ENCODE assay signal across 8 cellular contexts in genomic region chr11:693415-693831, GRCh38. TPM values are rescaled to one million over a fixed set of nuclear protein-coding genes. Genes with fewer than 3 reads are reported as not detected.
A peak's percentile ranks its signal among the peaks of the same experiment; 100 is the strongest.
DNase-seq lines count a peak whose midpoint lies in the region; ATAC-seq, FAIRE-seq and TF ChIP-seq lines count a peak whose summit lies in the region.

No MANE protein-coding gene starts in this region.

- H3K4me3 ChIP-seq in AG09309 (ENCODE audit: control insufficient read depth, low read depth, low read length): peak overlapping the region; percentile 19

- TF ChIP-seq CTCF in AG09309 (IDR thresholded peaks at IDR 0.05; ENCODE audit: control insufficient read depth, insufficient read depth, low read depth, low read length, missing control alignments): no peak

- peak overlapping the region; percentile 83 for H3K4me3 Mint-ChIP-seq in memory B cell

- peak overlapping the region; percentile 81 to 95 for H3K27ac Mint-ChIP-seq in activated naive CD4-positive, alpha-beta T cell treated with anti-CD3 and anti-CD28 coated beads, Interleukin-2, amount 50 U/mL, for 72 hours
- peak overlapping the region; percentile 68 for H3K27ac Mint-ChIP-seq in memory B cell

- H3K27me3 Mint-ChIP-seq in memory B cell: no peaks in the 10 kb centered on the region

- no peak for ATAC-seq in activated naive CD4-positive, alpha-beta T cell treated with anti-CD3 and anti-CD28 coated beads, Interleukin-2, amount 50 U/mL, for 72 hours
- no peak for ATAC-seq in memory B cell (ENCODE audit: low read depth)

- H3K36me3 Mint-ChIP-seq in activated naive CD4-positive, alpha-beta T cell treated with anti-CD3 and anti-CD28 coated beads, Interleukin-2, amount 50 U/mL, for 72 hours: peaks cover 7 to 11% of the 10 kb centered on the region in 2 donors
- H3K36me3 Mint-ChIP-seq in memory B cell: peaks cover 3% of the 10 kb centered on the region

- no peak for DNase-seq in AG09309 (ENCODE audit: low read depth)
- DNase-seq in GM19239 (ENCODE audit: insufficient read length, low spot score): no peak
- DNase-seq in activated naive CD4-positive, alpha-beta T cell treated with anti-CD3 and anti-CD28 coated beads, Interleukin-2, amount 50 U/mL, for 72 hours (ENCODE audit: low spot score in 2 of 2): no peak
- DNase-seq in memory B cell (ENCODE audit: low spot score in 2 of 2): peak in 1 of 2 donors; percentile 20
- DNase-seq in NCI-H1930 (lab: John Stamatoyannopoulos, UW): no peak
- no peak for DNase-seq in occipital lobe (lab: John Stamatoyannopoulos, UW)
- no peak for DNase-seq in NCI-H226
- DNase-seq in SW480 (ENCODE audit: low spot score): no peak

- peaks cover 29% of the 10 kb centered on the region for H3K4me1 Mint-ChIP-seq in memory B cell

- FAIRE-seq in GM19239 (lab: Jason Lieb, UNC): peak; percentile 39

- H3K9me3 Mint-ChIP-seq in activated naive CD4-positive, alpha-beta T cell treated with anti-CD3 and anti-CD28 coated beads, Interleukin-2, amount 50 U/mL, for 72 hours: no peaks in the 10 kb centered on the region
- no peaks in the 10 kb centered on the region for H3K9me3 Mint-ChIP-seq in memory B cell

RNA-seq across cellular contexts. Expression of gene DEAF1, which starts 1.6 kb away (rescaled TPM):
- 10 to 100 TPM; 50.9 to 63.5 TPM for total RNA-seq in activated naive CD4-positive, alpha-beta T cell treated with anti-CD3 and anti-CD28 coated beads, Interleukin-2, amount 50 U/mL, for 72 hours
- total RNA-seq in occipital lobe: 50.7 TPM

RNA-seq across cellular contexts. Expression of gene TMEM80, which starts 2.2 kb away (rescaled TPM):
- total RNA-seq in activated naive CD4-positive, alpha-beta T cell treated with anti-CD3 and anti-CD28 coated beads, Interleukin-2, amount 50 U/mL, for 72 hours: 10 to 100 TPM in 1 of 2 donors, 1 to 10 TPM in 1; 5.2 to 11.3 TPM
- 11.7 TPM for total RNA-seq in occipital lobe

RNA-seq across cellular contexts. Expression of gene EPS8L2, which starts 12.6 kb away (rescaled TPM):
- total RNA-seq in activated naive CD4-positive, alpha-beta T cell treated with anti-CD3 and anti-CD28 coated beads, Interleukin-2, amount 50 U/mL, for 72 hours: 10 to 100 TPM in 1 of 2 donors, 1 to 10 TPM in 1; 2.4 to 34.1 TPM
- total RNA-seq in occipital lobe: 1.4 TPM

RNA-seq across cellular contexts. Expression of gene TALDO1, which starts 53.8 kb away (rescaled TPM):
- 100 to 1,000 TPM; 226 to 328 TPM for total RNA-seq in activated naive CD4-positive, alpha-beta T cell treated with anti-CD3 and anti-CD28 coated beads, Interleukin-2, amount 50 U/mL, for 72 hours
- 61.0 TPM for total RNA-seq in occipital lobe

RNA-seq across cellular contexts. Expression of gene DRD4, which starts 56.4 kb away (rescaled TPM):
- total RNA-seq in activated naive CD4-positive, alpha-beta T cell treated with anti-CD3 and anti-CD28 coated beads, Interleukin-2, amount 50 U/mL, for 72 hours: 1 to 10 TPM in 1 of 2 donors, under 1 TPM in 1; 0.60 to 5.6 TPM
- 0.16 TPM for total RNA-seq in occipital lobe
